ENCODE assay signal across 21 cellular contexts in genomic region chr18:38944446-38945024, GRCh38.
DNase-seq lines count a peak whose midpoint lies in the region; ATAC-seq and TF ChIP-seq lines count a peak whose summit lies in the region.
"Had no signal": no experiment of that assay in that cellular context is flagged by ENCODE, and none has a peak within 500 bp of the region (broad histone marks: within the 10 kb centered on the region; RNA-seq: fewer than 3 reads in every experiment).

No MANE protein-coding gene starts in this region.

- H3K4me1 ChIP-seq in left ventricle myocardium inferior (no peaks in the 10 kb centered on the region), endodermal cell (ENCODE audit: control insufficient read depth, insufficient read depth, low read length) (peaks cover 4% of the 10 kb centered on the region), neuronal stem cell (ENCODE audit: control insufficient read depth in 2 of 2, insufficient read depth in 1 of 2, low read depth in 1 of 2, low read length in 2 of 2) (peaks cover 0 to 4% of the 10 kb centered on the region in 2 donors)
- H3K4me1 ChIP-seq: BLaER1 had no signal

- H2AK5ac ChIP-seq in neuronal stem cell (ENCODE audit: low read depth, low read length), result peak overlapping the region; percentile 38

- DNase-seq in Right ventricle myocardium inferior (ENCODE audit: missing footprints) (peak; percentile 47), left ventricle myocardium inferior (no peak), activated gamma-delta T cell (lab: John Stamatoyannopoulos, UW) (peak; percentile 9), endodermal cell (peak; percentile 43), neuronal stem cell (ENCODE audit: low spot score) (no peak), NCI-H526 (lab: John Stamatoyannopoulos, UW) (no peak), medulla oblongata (ENCODE audit: extremely low spot score) (no peak)
- DNase-seq: Calu3; CD4-positive, alpha-beta T cell; DMS53; DMS79 treated with DMSO at 0.1 percent for 48 hours; GF-D8; H9; HFFc6 had no signal

- H4K8ac ChIP-seq in neuronal stem cell (ENCODE audit: low read depth, low read length), result no peak overlapping the region

- no peaks in the 10 kb centered on the region for H3K79me1 ChIP-seq in neuronal stem cell (ENCODE audit: low read depth, low read length)

- WGBS in endodermal cell (ENCODE audit: insufficient coverage in 1 of 2, insufficient read length in 1 of 2), 2 experiments, result 84 to 100% methylated on average over 2 to 28 of the region's 28 CpGs
- no CpG with 5 or more reads among the region's 28 CpGs for WGBS in neuronal stem cell (ENCODE audit: extremely low coverage in 2 of 2, insufficient read length in 2 of 2, insufficient replicate concordance in 1 of 2), 2 donors

- intact Hi-C loops in Right ventricle myocardium inferior (cut with DNase I), result no loop called here
- intact Hi-C loops in left ventricle myocardium inferior (cut with micrococcal nuclease), result no loop called here

- H3K27me3 ChIP-seq in left ventricle myocardium inferior (ENCODE audit: low read depth) (no peaks in the 10 kb centered on the region), endodermal cell (ENCODE audit: control insufficient read depth, insufficient read depth, low read length, poor library complexity, severe bottlenecking) (no peaks in the 10 kb centered on the region), neuronal stem cell (ENCODE audit: control insufficient read depth in 3 of 3, insufficient read depth in 3 of 3, low read depth in 1 of 3, low read length in 3 of 3) (no peaks in the 10 kb centered on the region)
- H3K27me3 ChIP-seq: BLaER1 had no signal

- H3K27ac ChIP-seq in left ventricle myocardium inferior (replicated peaks), result no peak overlapping the region
- H3K27ac ChIP-seq in endodermal cell (ENCODE audit: low read depth, low read length), result no peak overlapping the region
- no peak overlapping the region for H3K27ac ChIP-seq in neuronal stem cell (replicated peaks; ENCODE audit: low read length)
- H3K27ac ChIP-seq: 22Rv1, BLaER1, C4-2B had no signal

- no peak overlapping the region for H2BK15ac ChIP-seq in neuronal stem cell (ENCODE audit: low read length)

- H3K4me2 ChIP-seq in neuronal stem cell (ENCODE audit: insufficient read depth, low read length, poor library complexity, severe bottlenecking), result no peak overlapping the region
- H3K4me2 ChIP-seq: BLaER1, GM23338 had no signal

- peaks cover 53% of the 10 kb centered on the region for H3K9me3 ChIP-seq in left ventricle myocardium inferior (replicated peaks)
- peaks cover 33% of the 10 kb centered on the region for H3K9me3 ChIP-seq in endodermal cell (ENCODE audit: control insufficient read depth, low read length)
- H3K9me3 ChIP-seq in neuronal stem cell (replicated peaks in 1 of 2; ENCODE audit: control insufficient read depth in 2 of 2, insufficient read depth in 1 of 2, low read depth in 1 of 2, low read length in 2 of 2), result peaks cover 0 to 3% of the 10 kb centered on the region in 2 donors

- H3K36me3 ChIP-seq in left ventricle myocardium inferior, result no peaks in the 10 kb centered on the region
- no peaks in the 10 kb centered on the region for H3K36me3 ChIP-seq in endodermal cell (ENCODE audit: control insufficient read depth, insufficient read depth, low read length)
- no peaks in the 10 kb centered on the region for H3K36me3 ChIP-seq in neuronal stem cell (replicated peaks in 1 of 2; ENCODE audit: control insufficient read depth in 2 of 2, insufficient read depth in 2 of 2, low read length in 2 of 2)
- H3K36me3 ChIP-seq: BLaER1 had no signal

- no peak overlapping the region for H2BK120ac ChIP-seq in neuronal stem cell (ENCODE audit: low read depth, low read length)

- no peak for TF ChIP-seq CTCF in left ventricle myocardium inferior (IDR thresholded peaks at IDR 0.05; ENCODE audit: borderline replicate concordance)
- no peak for TF ChIP-seq CTCF in endodermal cell (conservative IDR thresholded peaks at IDR 0.05)

- no peak overlapping the region for H3K23ac ChIP-seq in neuronal stem cell (ENCODE audit: low read depth, low read length, poor library complexity)

- H3K4me3 ChIP-seq in left ventricle myocardium inferior, result no peak overlapping the region
- no peak overlapping the region for H3K4me3 ChIP-seq in endodermal cell (ENCODE audit: low read length)
- H3K4me3 ChIP-seq in neuronal stem cell (ENCODE audit: low read length in 2 of 2), result no peak overlapping the region
- H3K4me3 ChIP-seq: BLaER1, GM23338 had no signal

- peak overlapping the region; percentile 27 for H2BK12ac ChIP-seq in neuronal stem cell (ENCODE audit: low read length)

- ATAC-seq in Right ventricle myocardium inferior, result no peak
- ATAC-seq in GM19351 (IDR thresholded peaks at IDR 0.05; ENCODE audit: unreplicated experiment), result no peak
- ATAC-seq: GM23338, HCT116 had no signal

- no peak overlapping the region for H3K4me3 Mint-ChIP-seq in endodermal cell
- H3K4me3 Mint-ChIP-seq: B cell; CD4-positive, alpha-beta T cell; GM23338; H9; HFFc6 had no signal

- H3K27me3 Mint-ChIP-seq in endodermal cell (ENCODE audit: insufficient read depth), result no peaks in the 10 kb centered on the region
- H3K27me3 Mint-ChIP-seq: B cell; CD4-positive, alpha-beta T cell had no signal

- no peak overlapping the region for H3K14ac ChIP-seq in neuronal stem cell (ENCODE audit: low read length)

- peak overlapping the region; percentile 36 for H3K18ac ChIP-seq in neuronal stem cell (ENCODE audit: low read length)

- H3K4me1 Mint-ChIP-seq in endodermal cell, result peaks cover 20% of the 10 kb centered on the region

- H2BK5ac ChIP-seq in neuronal stem cell (ENCODE audit: low read length), result no peak overlapping the region

- H3K4ac ChIP-seq in neuronal stem cell (ENCODE audit: low read length), result no peak overlapping the region

- peaks cover 31% of the 10 kb centered on the region for H3K9me3 Mint-ChIP-seq in endodermal cell

- H4K91ac ChIP-seq in neuronal stem cell (ENCODE audit: low read depth, low read length, poor library complexity), result no peak overlapping the region

- H2AFZ ChIP-seq in neuronal stem cell (ENCODE audit: low read length), result no peak overlapping the region
- H2AFZ ChIP-seq: GM23338 had no signal

- H3K9ac ChIP-seq in endodermal cell (ENCODE audit: extremely low read depth, low read length, poor library complexity, severe bottlenecking), result no peak overlapping the region
- H3K9ac ChIP-seq in neuronal stem cell (ENCODE audit: low read depth, low read length, poor library complexity), result no peak overlapping the region
- H3K9ac ChIP-seq: BLaER1 had no signal

- H3K36me3 Mint-ChIP-seq in endodermal cell (ENCODE audit: low read depth), result peaks cover 6% of the 10 kb centered on the region

- no peak overlapping the region for H3K27ac Mint-ChIP-seq in endodermal cell
- H3K27ac Mint-ChIP-seq: B cell; CD4-positive, alpha-beta T cell; GM23338; H9; HFFc6 had no signal

Comparison
In these comparisons a context has a peak if more than half of its experiments do, and no peak if none do; other contexts are left out.
1. DNase-seq: peak in Right ventricle myocardium inferior (single experiment), activated gamma-delta T cell (single experiment) and endodermal cell (single experiment); none in left ventricle myocardium inferior (single experiment), neuronal stem cell (single experiment), NCI-H526 (0 of 2) and medulla oblongata (single experiment).